Comparison of ENCODE assay signal across 7 cellular contexts in genomic region chr9:79570449-79571308, GRCh38. TPM values are rescaled to one million over a fixed set of nuclear protein-coding genes. Genes with fewer than 3 reads are reported as not detected.
A peak's percentile ranks its signal among the peaks of the same experiment; 100 is the strongest.
DNase-seq lines count a peak whose midpoint lies in the region; TF ChIP-seq lines count a peak whose summit lies in the region.

No MANE protein-coding gene starts in this region.

- intact Hi-C loops in Calu3 (cut with micrococcal nuclease; ENCODE audit: unreplicated experiment) = loop anchor here (2.0 kb wide), 1 partner anchor 968 kb away; no protein-coding TSS in a partner anchor

- peak; percentile 28 for TF ChIP-seq POLR2A in GM15510 (IDR thresholded peaks at IDR 0.05; ENCODE audit: borderline replicate concordance, extremely low read depth, insufficient read length)

- TF ChIP-seq CTCF in osteocyte (IDR thresholded peaks at IDR 0.05) (no peak), Calu3 (IDR thresholded peaks at IDR 0.05; ENCODE audit: unreplicated experiment) (no peak)

- CTCF ChIA-PET in Calu3 (lab: Charles Lee) = no interaction called here

- peak; percentile 90 for DNase-seq in NCI-H69 (lab: John Stamatoyannopoulos, UW)
- peak; percentile 8 for DNase-seq in activated effector memory CD4-positive, alpha-beta T cell treated with Interleukin-2 at 50 U/mL for 16 hours
- peak; percentile 60 for DNase-seq in glomerular visceral epithelial cell (ENCODE audit: extremely low spot score)
- DNase-seq in osteocyte (ENCODE audit: extremely low spot score, unreplicated experiment) = peak; percentile 87
- DNase-seq in Calu3 = no peak
- no peak for DNase-seq in NCI-H226

- H3K36me3 Mint-ChIP-seq in osteocyte (ENCODE audit: unreplicated experiment) (peaks cover 6% of the 10 kb centered on the region), Calu3 (ENCODE audit: insufficient read depth, unreplicated experiment) (peaks cover 8% of the 10 kb centered on the region)

- H3K4me1 Mint-ChIP-seq in osteocyte (ENCODE audit: unreplicated experiment) = peaks cover 16% of the 10 kb centered on the region
- no peaks in the 10 kb centered on the region for H3K4me1 Mint-ChIP-seq in Calu3 (ENCODE audit: low read depth, unreplicated experiment)

- BruUV-seq in Calu3 (replicated peaks; lab: Mats Ljungman, UMichigan) = no TSS peak

- H3K27ac Mint-ChIP-seq in osteocyte (ENCODE audit: unreplicated experiment) = no peak overlapping the region
- no peak overlapping the region for H3K27ac Mint-ChIP-seq in Calu3 (ENCODE audit: unreplicated experiment)

- no peaks in the 10 kb centered on the region for H3K27me3 Mint-ChIP-seq in osteocyte (ENCODE audit: unreplicated experiment)
- H3K27me3 Mint-ChIP-seq in Calu3 (ENCODE audit: unreplicated experiment) = peaks cover 19% of the 10 kb centered on the region

- H3K4me3 Mint-ChIP-seq in osteocyte (ENCODE audit: unreplicated experiment) (no peak overlapping the region), Calu3 (ENCODE audit: low read depth, unreplicated experiment) (no peak overlapping the region)

- H3K9me3 Mint-ChIP-seq in osteocyte (ENCODE audit: unreplicated experiment) = no peaks in the 10 kb centered on the region
- no peaks in the 10 kb centered on the region for H3K9me3 Mint-ChIP-seq in Calu3 (ENCODE audit: low read depth, unreplicated experiment)

RNA-seq across cellular contexts. Expression of gene TLE4, which starts 1.1 kb away (rescaled TPM):
- 102 and 115 TPM in 2 replicates for total RNA-seq in osteocyte
- total RNA-seq in Calu3 (2022) = 0.97 and 2.3 TPM in 2 replicates

Comparison
In these comparisons a context has a peak if more than half of its experiments do, and no peak if none do; other contexts are left out.
1. DNase-seq: peak in NCI-H69 (single experiment), activated effector memory CD4-positive, alpha-beta T cell treated with Interleukin-2 at 50 U/mL for 16 hours (single experiment), glomerular visceral epithelial cell (single experiment) and osteocyte (single experiment); none in Calu3 (single experiment) and NCI-H226 (single experiment).
2. RNA of gene TLE4, which starts 1.1 kb away (total RNA-seq): 102 to 115 TPM in osteocyte; 0.97 to 2.3 TPM in Calu3; every median in the first group is over 10 times any median in the second.